28 cellular contexts compared by ENCODE assay signal in genomic region chr13:26310003-26310402, GRCh38.
"Had no signal": no experiment of that assay in that cellular context is flagged by ENCODE, and none has a peak within 500 bp of the region (broad histone marks: within the 10 kb centered on the region; RNA-seq: fewer than 3 reads in every experiment).

No MANE protein-coding gene starts in this region.

- DNase-seq: activated CD4-positive, alpha-beta T cell treated with anti-CD3 and anti-CD28 coated beads for 1 hour; activated CD4-positive, alpha-beta T cell treated with anti-CD3 and anti-CD28 coated beads, Interleukin-2, amount 10 ng/mL, durations not matched to agents 24 days and 14 days; activated CD4-positive, alpha-beta T cell treated with anti-CD3 and anti-CD28 coated beads, Interleukin-2, amount 50 U/mL, for 4 hours; activated CD4-positive, CD25-positive, alpha-beta regulatory T cell; activated CD8-positive, alpha-beta T cell treated with anti-CD3 and anti-CD28 coated beads, Interleukin-2, amount 10 ng/mL, durations not matched to agents 7 days and 5 days; activated effector memory CD4-positive, alpha-beta T cell treated with anti-CD3 and anti-CD28 coated beads, Interleukin-2, amount 50 U/mL, for 16 hours; activated naive CD4-positive, alpha-beta T cell; activated naive CD4-positive, alpha-beta T cell treated with anti-CD3 and anti-CD28 coated beads, Interleukin-2, amount 50 U/mL, for 16 hours; activated naive CD8-positive, alpha-beta T cell treated with anti-CD3 and anti-CD28 coated beads, Interleukin-2, amount 10 ng/mL, durations not matched to agents 7 days and 5 days; activated T-cell treated with anti-CD3 and anti-CD28 coated beads, Interleukin-2, amount 50 U/mL, for 4 hours; amygdala; cerebellar nuclear complex; NCI-H1092 treated with DMSO at 0.1 percent for 48 hours; NCI-H1417 treated with DMSO at 0.1 percent for 48 hours; NCI-H187; NCI-H2029 treated with DMSO at 0.1 percent for 48 hours; NCI-H2107; NCI-H226; NCI-H446 treated with DMSO at 0.1 percent for 48 hours; NCI-H69; NCI-H82; PC-9; SIG-M5; T-cell; T-helper 9 cell; WERI-Rb-1 had no signal

- ATAC-seq: activated CD8-positive, alpha-beta T cell treated with anti-CD3 and anti-CD28 coated beads, Interleukin-2, amount 10 ng/mL, durations not matched to agents 7 days and 5 days; activated T-cell treated with anti-CD3 and anti-CD28 coated beads, Interleukin-2, amount 50 U/mL, for 4 hours; Right ventricle myocardium inferior; SK-N-SH treated with all-trans-retinoic acid at 6 μM for 48 hours; T-cell had no signal
